Comparison of ENCODE assay signal across 16 cellular contexts in genomic region chr10:103834436-103835095, GRCh38. TPM values are rescaled to one million over a fixed set of nuclear protein-coding genes. Genes with fewer than 3 reads are reported as not detected.
DNase-seq lines count a peak whose midpoint lies in the region; ATAC-seq and TF ChIP-seq lines count a peak whose summit lies in the region.
"Had no signal": no experiment of that assay in that cellular context is flagged by ENCODE, and none has a peak within 500 bp of the region (broad histone marks: within the 10 kb centered on the region; RNA-seq: fewer than 3 reads in every experiment).

No MANE protein-coding gene starts in this region.

- H3K27ac ChIP-seq in cardiac muscle cell: peak overlapping the region; percentile 93
- H3K27ac ChIP-seq in testis: peak overlapping the region; percentile 8 to 61
- H3K27ac ChIP-seq: PC-9 had no signal

- H3F3A ChIP-seq in Loucy (ENCODE audit: low read depth): no peaks in the 10 kb centered on the region

- no peak for TF ChIP-seq CTCF in Loucy (conservative IDR thresholded peaks at IDR 0.05; ENCODE audit: low read length)
- no peak for TF ChIP-seq CTCF in cardiac muscle cell (IDR thresholded peaks at IDR 0.05; ENCODE audit: low read depth, low read length)
- TF ChIP-seq CTCF in testis (IDR thresholded peaks at IDR 0.05): no peak

- intact Hi-C loops in testis (cut with DNase I; ENCODE audit: low total_unique reads): no loop called here

- H3K27me3 ChIP-seq in Loucy (ENCODE audit: insufficient read depth, low read length, poor library complexity, severe bottlenecking) (no peaks in the 10 kb centered on the region), cardiac muscle cell (no peaks in the 10 kb centered on the region), mucosa of stomach (ENCODE audit: control insufficient read depth, insufficient read depth, low read length) (no peaks in the 10 kb centered on the region), testis (no peaks in the 10 kb centered on the region)

- WGBS in testis, 2 donors: 59 to 68% methylated on average over 5 of the region's 5 CpGs

- ATAC-seq in GM18498 (IDR thresholded peaks at IDR 0.05; ENCODE audit: unreplicated experiment) (no peak), HG02870 (IDR thresholded peaks at IDR 0.05; ENCODE audit: unreplicated experiment) (no peak), HG02642 (IDR thresholded peaks at IDR 0.05; ENCODE audit: poor library complexity, unreplicated experiment) (no peak)
- ATAC-seq: activated CD4-positive, alpha-beta T cell treated with anti-CD3 and anti-CD28 coated beads for 36 hours; natural killer cell had no signal

- TF ChIP-seq POLR2A in testis (IDR thresholded peaks at IDR 0.05): no peak

- H3K9ac ChIP-seq in Loucy (ENCODE audit: low read depth, low read length, poor library complexity, severe bottlenecking) (peak overlapping the region; percentile 3), mucosa of stomach (ENCODE audit: low read length) (peak overlapping the region; percentile 38)

- no peak overlapping the region for H2AFZ ChIP-seq in Loucy (ENCODE audit: low read length)
- H2AFZ ChIP-seq: PC-9 had no signal

- H3K79me2 ChIP-seq in Loucy (ENCODE audit: insufficient read depth, low read length): peaks cover 73% of the 10 kb centered on the region

- H3K9me3 ChIP-seq in Loucy (ENCODE audit: insufficient read depth, low read depth, low read length) (peaks cover 4% of the 10 kb centered on the region; the same call in 1 of the 2 replicates), cardiac muscle cell (ENCODE audit: low read depth) (no peaks in the 10 kb centered on the region), mucosa of stomach (ENCODE audit: control insufficient read depth, low read length) (no peaks in the 10 kb centered on the region), testis (no peaks in the 10 kb centered on the region)

- DNase-seq in cardiac muscle cell (ENCODE audit: low read depth in 1 of 2, low spot score in 1 of 2) (no peak), testis (no peak), NCI-H1417 (lab: John Stamatoyannopoulos, UW) (no peak)
- DNase-seq: activated CD4-positive, alpha-beta T cell treated with anti-CD3 and anti-CD28 coated beads for 36 hours; activated T-cell treated with anti-CD3 and anti-CD28 coated beads, Interleukin-2, amount 50 U/mL, for 48 hours; DND-41; immature natural killer cell; natural killer cell; NCI-H1092; PC-9; T-helper 1 cell had no signal

- H3K4me1 ChIP-seq in Loucy (ENCODE audit: insufficient read depth, low read length, poor library complexity, severe bottlenecking) (peaks cover 43% of the 10 kb centered on the region), cardiac muscle cell (ENCODE audit: low read depth) (peaks cover 89% of the 10 kb centered on the region), mucosa of stomach (ENCODE audit: control insufficient read depth, insufficient read depth, low read length) (peaks cover 64% of the 10 kb centered on the region), testis (peaks cover 29% of the 10 kb centered on the region)

- H3K4me3 ChIP-seq in Loucy (ENCODE audit: low read length, poor library complexity, severe bottlenecking) (no peak overlapping the region), cardiac muscle cell (no peak overlapping the region), mucosa of stomach (ENCODE audit: low read length) (no peak overlapping the region), testis (no peak overlapping the region)
- H3K4me3 ChIP-seq: PC-9 had no signal

- no peaks in the 10 kb centered on the region for H3K9me2 ChIP-seq in Loucy (replicated peaks; ENCODE audit: low read depth, low read length)

- H4K20me1 ChIP-seq in Loucy (ENCODE audit: insufficient read depth, low read length, poor library complexity, severe bottlenecking): no peaks in the 10 kb centered on the region

- H3K4me2 ChIP-seq in Loucy (ENCODE audit: low read depth, low read length, poor library complexity, severe bottlenecking): no peak overlapping the region
- H3K4me2 ChIP-seq: PC-9 had no signal

- no peaks in the 10 kb centered on the region for H3K36me3 ChIP-seq in Loucy (ENCODE audit: insufficient read depth, low read length)
- no peaks in the 10 kb centered on the region for H3K36me3 ChIP-seq in cardiac muscle cell
- H3K36me3 ChIP-seq in mucosa of stomach (ENCODE audit: control insufficient read depth, insufficient read depth, low read length): no peaks in the 10 kb centered on the region
- no peaks in the 10 kb centered on the region for H3K36me3 ChIP-seq in testis (ENCODE audit: low read depth, missing control alignments)

RNA-seq across cellular contexts. Expression of gene SH3PXD2A, which starts 20.8 kb away (rescaled TPM):
- total RNA-seq in cardiac muscle cell: 36.5 and 75.9 TPM in 2 replicates
- polyA plus RNA-seq in cardiac muscle cell: 32.2 and 48.1 TPM in 2 replicates
- total RNA-seq in testis: 10 to 100 TPM; 10.8 to 12.0 TPM
- polyA plus RNA-seq in testis (ENCODE audit: insufficient read depth, low read depth, low replicate concordance): 12.1 TPM
